17 cellular contexts compared by ENCODE assay signal in the genomic region with DNA sequence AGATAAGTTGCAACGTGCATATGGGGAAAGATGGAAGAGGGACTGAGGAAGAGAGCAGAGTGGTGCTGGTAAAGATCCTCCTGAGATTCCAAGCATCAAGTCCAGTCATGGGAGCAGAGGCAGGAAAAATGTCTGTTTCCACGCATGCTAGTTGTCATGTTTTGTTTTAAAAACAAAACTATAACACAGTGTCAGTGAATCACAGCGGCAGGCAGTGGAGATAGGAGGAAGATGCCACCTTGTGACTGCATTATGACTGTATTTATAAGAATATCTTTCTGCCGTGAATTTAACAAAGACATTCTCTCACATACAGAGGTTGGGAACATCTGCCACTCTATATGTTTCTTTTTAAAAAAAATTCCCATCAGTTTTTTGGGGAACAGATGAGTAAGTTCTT. TPM values are rescaled to one million over a fixed set of nuclear protein-coding genes. Genes with fewer than 3 reads are reported as not detected.
DNase-seq lines count a peak whose midpoint lies in the region; ATAC-seq, FAIRE-seq and TF ChIP-seq lines count a peak whose summit lies in the region.
"Had no signal": no experiment of that assay in that cellular context is flagged by ENCODE, and none has a peak within 500 bp of the region (broad histone marks: within the 10 kb centered on the region; RNA-seq: fewer than 3 reads in every experiment).

No MANE protein-coding gene starts in this region.

- H3K4me1 ChIP-seq in liver (ENCODE audit: control insufficient read depth in 4 of 4, insufficient read depth in 4 of 4, low read length in 3 of 4) (peaks cover 0 to 13% (median 9%) of the 10 kb centered on the region in 4 donors), HepG2 (ENCODE audit: insufficient read depth, low read length) (no peaks in the 10 kb centered on the region), OCI-LY1 (ENCODE audit: insufficient read depth, low read length, severe bottlenecking) (no peaks in the 10 kb centered on the region)

- TF ChIP-seq POLR2A in HepG2 (IDR thresholded peaks at IDR 0.05; ENCODE audit: insufficient read depth in 1 of 2, low read depth in 2 of 2, low read length in 2 of 2) (no peak), GM12892 (IDR thresholded peaks at IDR 0.05; ENCODE audit: low read depth, low read length) (no peak)

- BruUV-seq in HepG2 (replicated peaks; lab: Mats Ljungman, UMichigan) = no TSS peak

- no peak for ATAC-seq in HepG2
- no peak for ATAC-seq in natural killer cell treated with Interleukin-12 subunit alpha and Interleukin-12 subunit beta and Interleukin-15 and Interleukin-18, amount 100 ng/mL, for 72 hours

- H3K9me3 ChIP-seq in liver (ENCODE audit: control insufficient read depth in 4 of 4, low read length in 3 of 4) (no peaks in the 10 kb centered on the region), HepG2 (ENCODE audit: low read length) (no peaks in the 10 kb centered on the region), OCI-LY1 (ENCODE audit: low read length) (no peaks in the 10 kb centered on the region)
- H3K9me3 ChIP-seq: SJSA1, upper lobe of left lung had no signal

- TF ChIP-seq EP300 in HepG2 (IDR thresholded peaks at IDR 0.05; ENCODE audit: low read depth in 2 of 2, low read length in 2 of 2) (no peak), HepG2 (CRISPR knock-in tag; IDR thresholded peaks at IDR 0.05; ENCODE audit: borderline replicate concordance) (no peak)

- no peaks in the 10 kb centered on the region for H3K4me1 Mint-ChIP-seq in natural killer cell treated with Interleukin-12 subunit alpha and Interleukin-12 subunit beta and Interleukin-15 and Interleukin-18, amount 100 ng/mL, for 72 hours (ENCODE audit: low read depth in 2 of 2)

- no peak overlapping the region for H3K27ac ChIP-seq in liver (ENCODE audit: low read depth in 1 of 2, low read length in 2 of 2)
- no peak overlapping the region for H3K27ac ChIP-seq in HepG2 (ENCODE audit: extremely low read length, insufficient read depth, low read length)
- H3K27ac ChIP-seq in OCI-LY1 (ENCODE audit: low read depth, low read length, poor library complexity, severe bottlenecking) = no peak overlapping the region
- H3K27ac ChIP-seq: SJSA1, upper lobe of left lung had no signal

- TF ChIP-seq CTCF in liver (IDR thresholded peaks at IDR 0.05; ENCODE audit: low read depth, low read length, missing input control) = peak; percentile 2
- TF ChIP-seq CTCF in HepG2 (CRISPR knock-in tag; IDR thresholded peaks at IDR 0.05) = no peak
- TF ChIP-seq CTCF in OCI-LY1 (IDR thresholded peaks at IDR 0.05; ENCODE audit: low read length) = peak; percentile 13; the same call in 1 of the 2 replicates

- H3K27ac Mint-ChIP-seq in natural killer cell treated with Interleukin-12 subunit alpha and Interleukin-12 subunit beta and Interleukin-15 and Interleukin-18, amount 100 ng/mL, for 72 hours = no peak overlapping the region
- H3K27ac Mint-ChIP-seq: activated CD4-positive, alpha-beta T cell treated with anti-CD3 and anti-CD28 coated beads, Interleukin-2, amount 10 ng/mL, durations not matched to agents 24 days and 14 days; activated T-helper 1 cell treated with anti-CD3 and anti-CD28 coated beads, Interleukin-12 subunit alpha, Interleukin-12 subunit beta, Interleukin-2, Interleukin-4 antibody, amounts not matched to agents 30 ng/mL and 10 ng/mL and 1 ng/mL, durations not matched to agents 14 hours and 24 hours and 36 hours; brain; CD4-positive, alpha-beta T cell had no signal

- intact Hi-C loops in HepG2 (cut with micrococcal nuclease; ENCODE audit: unreplicated experiment) = no loop called here

- H4K20me1 ChIP-seq in HepG2 (ENCODE audit: insufficient read depth, low read length) (no peaks in the 10 kb centered on the region), OCI-LY1 (ENCODE audit: insufficient read depth, low read length) (no peaks in the 10 kb centered on the region)

- H3K79me2 ChIP-seq in HepG2 (ENCODE audit: insufficient read depth, low read length) = no peaks in the 10 kb centered on the region
- H3K79me2 ChIP-seq in OCI-LY1 (ENCODE audit: insufficient read depth, low read length) = no peaks in the 10 kb centered on the region

- H3K9me2 ChIP-seq in OCI-LY1 (ENCODE audit: low read depth, low read length) = no peaks in the 10 kb centered on the region

- FAIRE-seq in HepG2 (lab: Jason Lieb, UNC) = no peak
- FAIRE-seq in GM12892 (lab: Jason Lieb, UNC) = no peak
- FAIRE-seq: GM19239, islet of Langerhans had no signal

- CTCF ChIA-PET in HepG2 (lab: Yijun Ruan, JAX; ENCODE audit: low intra/inter-chr PET ratio, low total read pairs) = no interaction called here

- H3K4me2 ChIP-seq in HepG2 (ENCODE audit: low read depth, low read length) (no peak overlapping the region), OCI-LY1 (ENCODE audit: low read length) (no peak overlapping the region)

- no peaks in the 10 kb centered on the region for H3K36me3 Mint-ChIP-seq in natural killer cell treated with Interleukin-12 subunit alpha and Interleukin-12 subunit beta and Interleukin-15 and Interleukin-18, amount 100 ng/mL, for 72 hours
- H3K36me3 Mint-ChIP-seq: brain had no signal

- in situ Hi-C loops in HepG2 (cut with HindIII; ENCODE audit: extremely low pct_ligation_motif_present, low pct_unique_long_range_greater_than_20kb) = no loop called here

- WGBS in liver = 57% methylated on average over 4 of the region's 4 CpGs
- 0% methylated on average over 4 of the region's 4 CpGs for WGBS in HepG2 (ENCODE audit: low lambda C conversion rate)

- TF ChIP-seq RAD21 in liver (IDR thresholded peaks at IDR 0.05) (peak; percentile 50 to 62), HepG2 (CRISPR knock-in tag; IDR thresholded peaks at IDR 0.05) (no peak)

- H3K4me3 ChIP-seq in liver (ENCODE audit: low read depth in 1 of 3, low read length in 3 of 3) = no peak overlapping the region
- no peak overlapping the region for H3K4me3 ChIP-seq in HepG2 (replicated peaks in 1 of 3; ENCODE audit: insufficient read depth in 1 of 3, low read depth in 2 of 3, low read length in 3 of 3)
- no peak overlapping the region for H3K4me3 ChIP-seq in OCI-LY1 (ENCODE audit: low read depth, low read length, poor library complexity, severe bottlenecking)
- H3K4me3 ChIP-seq: SJSA1, upper lobe of left lung had no signal

- H2AFZ ChIP-seq in HepG2 (ENCODE audit: low read length) = no peak overlapping the region
- H2AFZ ChIP-seq in OCI-LY1 (ENCODE audit: low read length) = no peak overlapping the region

- H3K36me3 ChIP-seq in liver (ENCODE audit: control insufficient read depth in 4 of 4, insufficient read depth in 3 of 4, low read depth in 1 of 4, low read length in 3 of 4) (no peaks in the 10 kb centered on the region), HepG2 (replicated peaks in 1 of 2; ENCODE audit: control insufficient read depth in 1 of 2, insufficient read depth in 2 of 2, low read length in 2 of 2) (no peaks in the 10 kb centered on the region), OCI-LY1 (ENCODE audit: insufficient read depth, low read length) (no peaks in the 10 kb centered on the region)
- H3K36me3 ChIP-seq: SJSA1, upper lobe of left lung had no signal

- H3F3A ChIP-seq in OCI-LY1 (ENCODE audit: insufficient read depth, low read length) = no peaks in the 10 kb centered on the region

- no peak overlapping the region for H3K4me3 Mint-ChIP-seq in natural killer cell treated with Interleukin-12 subunit alpha and Interleukin-12 subunit beta and Interleukin-15 and Interleukin-18, amount 100 ng/mL, for 72 hours
- H3K4me3 Mint-ChIP-seq: activated CD4-positive, alpha-beta T cell treated with anti-CD3 and anti-CD28 coated beads, Interleukin-2, amount 10 ng/mL, durations not matched to agents 24 days and 14 days; activated T-helper 1 cell treated with anti-CD3 and anti-CD28 coated beads, Interleukin-12 subunit alpha, Interleukin-12 subunit beta, Interleukin-2, Interleukin-4 antibody, amounts not matched to agents 30 ng/mL and 10 ng/mL and 1 ng/mL, durations not matched to agents 14 hours and 24 hours and 36 hours; brain; CD4-positive, alpha-beta T cell had no signal

- H3K9ac ChIP-seq in liver (ENCODE audit: low read depth in 1 of 2, low read length in 2 of 2) = no peak overlapping the region
- no peak overlapping the region for H3K9ac ChIP-seq in HepG2 (ENCODE audit: insufficient read depth, low read depth, low read length)
- H3K9ac ChIP-seq in OCI-LY1 (ENCODE audit: low read length) = no peak overlapping the region

- DNase-seq in HepG2 (ENCODE audit: low spot score) = no peak
- peak; percentile 67 for DNase-seq in fibroblast of gingiva (ENCODE audit: low read depth)
- no peak for DNase-seq in natural killer cell treated with Interleukin-12 subunit alpha and Interleukin-12 subunit beta and Interleukin-15 and Interleukin-18, amount 100 ng/mL, for 72 hours (ENCODE audit: low spot score)
- DNase-seq in islet precursor cell = no peak
- no peak for DNase-seq in GM12892 (ENCODE audit: insufficient read length)
- DNase-seq in T-helper 1 cell = no peak
- DNase-seq: CD4-positive, alpha-beta T cell; NCI-H446 treated with DMSO at 0.1 percent for 48 hours; upper lobe of left lung had no signal

- H3K9me3 Mint-ChIP-seq in natural killer cell treated with Interleukin-12 subunit alpha and Interleukin-12 subunit beta and Interleukin-15 and Interleukin-18, amount 100 ng/mL, for 72 hours = peaks cover 11% of the 10 kb centered on the region
- H3K9me3 Mint-ChIP-seq: activated CD4-positive, alpha-beta T cell treated with anti-CD3 and anti-CD28 coated beads, Interleukin-2, amount 10 ng/mL, durations not matched to agents 24 days and 14 days; activated T-helper 1 cell treated with anti-CD3 and anti-CD28 coated beads, Interleukin-12 subunit alpha, Interleukin-12 subunit beta, Interleukin-2, Interleukin-4 antibody, amounts not matched to agents 30 ng/mL and 10 ng/mL and 1 ng/mL, durations not matched to agents 14 hours and 24 hours and 36 hours had no signal

- peaks cover 0 to 6% (median 2%) of the 10 kb centered on the region in 4 donors for H3K27me3 ChIP-seq in liver (ENCODE audit: control insufficient read depth in 4 of 4, insufficient read depth in 4 of 4, low read length in 3 of 4)
- H3K27me3 ChIP-seq in HepG2 (ENCODE audit: control insufficient read depth in 1 of 2, insufficient read depth in 2 of 2, low read length in 2 of 2) = peaks cover 1 to 38% of the 10 kb centered on the region in 2 experiments; a peak in 2 of 5 replicates
- H3K27me3 ChIP-seq in OCI-LY1 (ENCODE audit: insufficient read depth, low read length) = no peaks in the 10 kb centered on the region

- H3K27me3 Mint-ChIP-seq in natural killer cell treated with Interleukin-12 subunit alpha and Interleukin-12 subunit beta and Interleukin-15 and Interleukin-18, amount 100 ng/mL, for 72 hours = peaks cover 15 to 18% of the 10 kb centered on the region in 2 donors

- POLR2A ChIA-PET in HepG2 (lab: Yijun Ruan, JAX) = no interaction called here

RNA-seq across cellular contexts. Expression of a gene that starts 3.7 kb away (rescaled TPM):
- total RNA-seq in liver (1 to 10 TPM; 2.2 to 7.5 TPM), HepG2 (2016; rRNA removed; fragmentation: Illumina TruSeq; extraction: Trizol) (not detected in 2 replicates)
- polyA plus RNA-seq in liver (1 to 10 TPM in 1 of 2 donors, under 1 TPM in 1; 0.58 to 1.5 TPM), HepG2 (2011; rRNA removed) (not detected in 2 replicates)
- total RNA-seq in HepG2 (2016; cell fraction: cytosol; rRNA removed; fragmentation: Illumina TruSeq; extraction: Trizol; ENCODE audit: low read depth) = not detected in 2 replicates
- total RNA-seq in HepG2 (2016; cell fraction: insoluble cytoplasmic fraction; rRNA removed; fragmentation: Illumina TruSeq; extraction: Trizol) = not detected in 2 replicates
- total RNA-seq in HepG2 (2016; cell fraction: membrane; rRNA removed; fragmentation: Illumina TruSeq; extraction: Trizol) = not detected in 2 replicates
- total RNA-seq in HepG2 (2016; cell fraction: nucleus; rRNA removed; fragmentation: Illumina TruSeq; extraction: Trizol) = not detected in 2 replicates
- 0.01 and 0.03 TPM in 2 replicates for polyA plus RNA-seq in HepG2 (2011; cell fraction: cytosol; rRNA removed)
- polyA plus RNA-seq in HepG2 (2011; cell fraction: nucleus; rRNA removed) = 0.03 TPM in 1 of 2 replicates, not detected in the other
- polyA plus RNA-seq in HepG2 (2012) = not detected in 2 replicates
- not detected in 2 replicates for polyA plus RNA-seq in HepG2 (2016; cell fraction: cytosol; fragmentation: Illumina TruSeq; extraction: Trizol; ENCODE audit: low read depth)
- not detected in 2 replicates for polyA plus RNA-seq in HepG2 (2016; cell fraction: insoluble cytoplasmic fraction; fragmentation: Illumina TruSeq; extraction: Trizol; ENCODE audit: low read depth)
- not detected in 2 replicates for polyA plus RNA-seq in HepG2 (2016; cell fraction: membrane; fragmentation: Illumina TruSeq; extraction: Trizol; ENCODE audit: low read depth)
- polyA plus RNA-seq in HepG2 (2016; cell fraction: nucleus; fragmentation: Illumina TruSeq; extraction: Trizol; ENCODE audit: insufficient read depth, low read depth) = not detected in 2 replicates
- 0.14 TPM in 1 of 2 replicates, not detected in the other for polyA minus RNA-seq in HepG2 (2011; rRNA and poly(A)+ RNA removed; ENCODE audit: low replicate concordance)
- polyA minus RNA-seq in HepG2 (2011; cell fraction: cytosol; rRNA and poly(A)+ RNA removed) = not detected in 2 replicates
- polyA minus RNA-seq in HepG2 (2011; cell fraction: nucleus; rRNA and poly(A)+ RNA removed) = under 0.01 TPM in 2 replicates
- total RNA-seq in natural killer cell treated with Interleukin-12 subunit alpha and Interleukin-12 subunit beta and Interleukin-15 and Interleukin-18, amount 100 ng/mL, for 72 hours = not detected
- polyA plus RNA-seq in GM12892 (2012; ENCODE audit: missing spikeins) = 0.06 TPM
- total RNA-seq: activated CD4-positive, alpha-beta T cell treated with anti-CD3 and anti-CD28 coated beads, Interleukin-2, amount 10 ng/mL, durations not matched to agents 24 days and 14 days; activated T-helper 1 cell treated with anti-CD3 and anti-CD28 coated beads, Interleukin-12 subunit alpha, Interleukin-12 subunit beta, Interleukin-2, Interleukin-4 antibody, amounts not matched to agents 30 ng/mL and 10 ng/mL and 1 ng/mL, durations not matched to agents 14 hours and 24 hours and 36 hours; CD4-positive, alpha-beta T cell; SJSA1 had no signal
